ENCODE assay signal across 1 cellular context in genomic region chr18:26535630-26536029, GRCh38.
A peak's percentile ranks its signal among the peaks of the same experiment; 100 is the strongest.
TF ChIP-seq lines count a peak whose summit lies in the region.

No MANE protein-coding gene starts in this region.

TF ChIP-seq in HepG2, 621 proteins besides CTCF, POLR2A, EP300 and RAD21 (continued from another document):
- peak; percentile 81 for TF ChIP-seq ZNF629 (CRISPR knock-in tag; conservative IDR thresholded peaks at IDR 0.05)
TF ChIP-seq in HepG2: peak in this region for 1.
